8 cellular contexts compared by ENCODE assay signal in genomic region chr2:71331581-71332412, GRCh38. TPM values are rescaled to one million over a fixed set of nuclear protein-coding genes. Genes with fewer than 3 reads are reported as not detected.
DNase-seq lines count a peak whose midpoint lies in the region; ATAC-seq, FAIRE-seq and TF ChIP-seq lines count a peak whose summit lies in the region.

Gene ZNF638 (plus strand): TSS chr2:71331782. CDS start chr2:71348955, 17,173 bp downstream.

- no peaks in the 10 kb centered on the region for H3K9me2 ChIP-seq in OCI-LY1 (ENCODE audit: low read depth, low read length)

- no peaks in the 10 kb centered on the region for H4K20me1 ChIP-seq in OCI-LY1 (ENCODE audit: insufficient read depth, low read length)

- H3K4me2 ChIP-seq in OCI-LY1 (ENCODE audit: low read length): peak within 1 kb of the TSS; percentile 75

- H2AFZ ChIP-seq in OCI-LY1 (ENCODE audit: low read length): no peak within 1 kb of the TSS

- ATAC-seq in GM21423 (IDR thresholded peaks at IDR 0.05; ENCODE audit: unreplicated experiment): peak; percentile 97

- H3K27me3 ChIP-seq in HUES6 (ENCODE audit: control insufficient read depth, insufficient read depth, low read length) (no peaks in the 10 kb centered on the region), OCI-LY1 (ENCODE audit: insufficient read depth, low read length) (no peaks in the 10 kb centered on the region), mononuclear cell (ENCODE audit: insufficient read depth, low read length) (no peaks in the 10 kb centered on the region)

- H3K9me3 ChIP-seq in HUES6 (ENCODE audit: control insufficient read depth, insufficient read depth, low read depth, low read length): no peaks in the 10 kb centered on the region
- H3K9me3 ChIP-seq in OCI-LY1 (ENCODE audit: low read length): no peaks in the 10 kb centered on the region
- H3K9me3 ChIP-seq in mononuclear cell (ENCODE audit: low read depth, low read length): no peaks in the 10 kb centered on the region

- FAIRE-seq in D721Med (lab: Jason Lieb, UNC): no peak

- H3K27ac ChIP-seq in HUES6 (ENCODE audit: low read depth, low read length) (peak within 1 kb of the TSS; percentile 95), OCI-LY1 (ENCODE audit: low read depth, low read length, poor library complexity, severe bottlenecking) (peak within 1 kb of the TSS; percentile 14)

- H3K79me2 ChIP-seq in OCI-LY1 (ENCODE audit: insufficient read depth, low read length): peaks cover 49% of the 10 kb centered on the region

- H3F3A ChIP-seq in OCI-LY1 (ENCODE audit: insufficient read depth, low read length): no peaks in the 10 kb centered on the region

- DNase-seq in D721Med (ENCODE audit: insufficient read length, low spot score) (peak; percentile 71), epidermal melanocyte (ENCODE audit: insufficient read length, low spot score) (peak; percentile 85)
- DNase-seq in activated CD8-positive, alpha-beta memory T cell treated with anti-CD3 and anti-CD28 coated beads, Interleukin-2, amount 50 U/mL, for 48 hours: peak; percentile 94
- peak; percentile 77 to 87 for DNase-seq in stimulated activated CD8-positive, alpha-beta memory T cell treated with anti-CD3 and anti-CD28 coated beads, Interleukin-4, amount 100 ng/mL, for 1 hour (ENCODE audit: low read depth in 2 of 2, low spot score in 1 of 2)

- peak within 1 kb of the TSS; percentile 100 for H3K9ac ChIP-seq in HUES6 (ENCODE audit: low read length)
- peak within 1 kb of the TSS; percentile 85 for H3K9ac ChIP-seq in OCI-LY1 (ENCODE audit: low read length)

- H3K36me3 ChIP-seq in HUES6 (ENCODE audit: control insufficient read depth, insufficient read depth, low read length): peaks cover 13% of the 10 kb centered on the region
- H3K36me3 ChIP-seq in OCI-LY1 (ENCODE audit: insufficient read depth, low read length): peaks cover 23% of the 10 kb centered on the region

- H3K4me3 ChIP-seq in HUES6 (ENCODE audit: low read depth, low read length): peak within 1 kb of the TSS; percentile 96
- H3K4me3 ChIP-seq in OCI-LY1 (ENCODE audit: low read depth, low read length, poor library complexity, severe bottlenecking): peak within 1 kb of the TSS; percentile 87
- H3K4me3 ChIP-seq in mononuclear cell (ENCODE audit: low read length): peak within 1 kb of the TSS; percentile 96

- TF ChIP-seq CTCF in D721Med (IDR thresholded peaks at IDR 0.05; ENCODE audit: insufficient read depth, missing control alignments) (peak; percentile 51), OCI-LY1 (IDR thresholded peaks at IDR 0.05; ENCODE audit: low read length) (peak; percentile 64)

- peaks cover 13% of the 10 kb centered on the region for H3K4me1 ChIP-seq in HUES6 (ENCODE audit: control insufficient read depth, insufficient read depth, low read length)
- H3K4me1 ChIP-seq in OCI-LY1 (ENCODE audit: insufficient read depth, low read length, severe bottlenecking): peaks cover 19% of the 10 kb centered on the region
- H3K4me1 ChIP-seq in mononuclear cell (ENCODE audit: insufficient read depth, low read length): peaks cover 35% of the 10 kb centered on the region

RNA-seq across cellular contexts. Expression of gene ZNF638, which starts in this region (rescaled TPM):
- total RNA-seq in mononuclear cell: 157 TPM

Comparison
In these comparisons a context has a peak if more than half of its experiments do, and no peak if none do; other contexts are left out.
1. Peak in every context shown above with its lines: DNase-seq, ATAC-seq, H3K4me3 ChIP-seq and H3K27ac ChIP-seq.